In the genomic region with DNA sequence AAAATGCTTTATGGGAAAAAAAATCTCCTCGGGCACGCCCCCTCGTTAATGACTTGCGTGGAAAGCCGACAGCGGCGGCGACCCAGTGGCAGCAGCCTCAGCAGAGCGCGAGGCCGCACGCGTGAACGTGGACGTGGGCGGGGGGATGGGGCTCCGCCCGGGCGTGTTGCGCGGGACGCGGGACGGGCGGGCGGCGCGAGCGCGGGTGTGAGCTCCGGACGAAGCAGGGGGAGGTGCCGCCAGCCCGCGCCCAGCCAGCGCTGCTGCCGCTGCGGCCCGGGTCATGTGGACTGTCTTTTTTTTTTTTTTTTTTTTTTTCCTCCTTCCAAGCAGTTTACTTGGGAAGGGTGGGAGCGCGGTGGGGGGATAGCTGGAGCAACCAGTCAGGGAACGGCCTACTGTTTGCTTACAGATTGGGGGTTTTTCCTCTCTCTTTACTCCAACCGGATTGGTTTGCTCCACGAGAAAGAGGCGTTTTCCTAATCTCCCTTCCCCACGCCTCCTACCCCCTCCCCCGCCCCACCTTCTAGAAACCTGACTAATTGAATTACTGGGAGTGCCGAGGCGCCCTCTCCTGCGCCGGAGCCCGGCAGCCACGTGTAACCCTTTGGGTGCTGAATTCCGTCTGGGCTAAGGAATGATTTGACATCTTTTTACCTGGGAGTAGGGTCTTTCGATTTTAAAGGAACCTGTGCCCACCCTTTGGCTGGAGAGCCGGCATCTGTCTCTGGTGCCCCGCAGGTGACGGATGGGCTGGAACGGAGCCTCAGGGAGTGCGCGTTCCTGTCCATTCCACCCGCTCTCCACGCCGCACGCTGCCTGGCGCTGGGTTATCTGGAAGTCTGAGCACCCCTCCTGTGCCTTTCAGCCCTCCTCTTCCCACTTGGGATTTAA, we compare ENCODE assay signal across 8 cellular contexts. TPM values are rescaled to one million over a fixed set of nuclear protein-coding genes. Genes with fewer than 3 reads are reported as not detected.
DNase-seq lines count a peak whose midpoint lies in the region; ATAC-seq, FAIRE-seq and TF ChIP-seq lines count a peak whose summit lies in the region.

No MANE protein-coding gene starts in this region.

- no peak for FAIRE-seq in pancreas (lab: Jason Lieb, UNC)

- WGBS in HUES64 = under 1% methylated on average over 59 of the region's 66 CpGs
- 0 to 1% methylated on average over 66 of the region's 66 CpGs for WGBS in pancreas, 2 donors

- H3K4me1 ChIP-seq in HUES64 (ENCODE audit: insufficient read depth, low read length) = peaks cover 29% of the 10 kb centered on the region
- peaks cover 23% of the 10 kb centered on the region for H3K4me1 ChIP-seq in OCI-LY1 (ENCODE audit: insufficient read depth, low read length, severe bottlenecking)
- peaks cover 0 to 14% of the 10 kb centered on the region in 2 donors for H3K4me1 ChIP-seq in right atrium auricular region
- peaks cover 0 to 9% (median 8%) of the 10 kb centered on the region in 3 donors for H3K4me1 ChIP-seq in pancreas

- peak overlapping the region; percentile 83 for H3K4me2 ChIP-seq in OCI-LY1 (ENCODE audit: low read length)

- no peaks in the 10 kb centered on the region for H3K9me2 ChIP-seq in OCI-LY1 (ENCODE audit: low read depth, low read length)

- H3K27ac ChIP-seq in HUES64 (ENCODE audit: low read depth, low read length) = peak overlapping the region; percentile 67; the same call in 1 of the 2 replicates
- peak overlapping the region; percentile 37 for H3K27ac ChIP-seq in OCI-LY1 (ENCODE audit: low read depth, low read length, poor library complexity, severe bottlenecking)
- peak overlapping the region; percentile 89 to 92 for H3K27ac ChIP-seq in right atrium auricular region
- peak overlapping the region in 2 of 4 donors; percentile 14 to 48 for H3K27ac ChIP-seq in pancreas

- H3K9ac ChIP-seq in HUES64 (ENCODE audit: low read depth, low read length) = peak overlapping the region; percentile 78
- H3K9ac ChIP-seq in OCI-LY1 (ENCODE audit: low read length) = peak overlapping the region; percentile 51

- no peaks in the 10 kb centered on the region for H3K79me2 ChIP-seq in OCI-LY1 (ENCODE audit: insufficient read depth, low read length)

- no peak overlapping the region for H2AFZ ChIP-seq in OCI-LY1 (ENCODE audit: low read length)

- H3K27me3 ChIP-seq in HUES64 (ENCODE audit: insufficient read depth, low read length) (peaks cover 31% of the 10 kb centered on the region), OCI-LY1 (ENCODE audit: insufficient read depth, low read length) (no peaks in the 10 kb centered on the region), right atrium auricular region (no peaks in the 10 kb centered on the region), pancreas (peaks cover 0 to 31% (median 0%) of the 10 kb centered on the region in 4 donors)

- TF ChIP-seq CTCF in OCI-LY1 (IDR thresholded peaks at IDR 0.05; ENCODE audit: low read length) (no peak), right atrium auricular region (IDR thresholded peaks at IDR 0.05) (no peak), pancreas (IDR thresholded peaks at IDR 0.05) (no peak)

- H3F3A ChIP-seq in OCI-LY1 (ENCODE audit: insufficient read depth, low read length) = no peaks in the 10 kb centered on the region

- ATAC-seq in pancreas (peak; percentile 54 to 75 (median 71)), GM19023 (IDR thresholded peaks at IDR 0.05; ENCODE audit: unreplicated experiment) (no peak), HG03457 (IDR thresholded peaks at IDR 0.05; ENCODE audit: unreplicated experiment) (no peak)

- H3K4me3 ChIP-seq in HUES64 (ENCODE audit: low read length) (peak overlapping the region; percentile 93), OCI-LY1 (ENCODE audit: low read depth, low read length, poor library complexity, severe bottlenecking) (peak overlapping the region; percentile 68), right atrium auricular region (peak overlapping the region; percentile 57 to 65), pancreas (peak overlapping the region; percentile 11 to 54 (median 28))

- peak; percentile 49 for DNase-seq in DMS79 treated with DMSO at 0.1 percent for 48 hours (lab: John Stamatoyannopoulos, UW)
- peak; percentile 93 for DNase-seq in astrocyte of the hippocampus (ENCODE audit: low read depth, low spot score)
- peak; percentile 80 for DNase-seq in right atrium auricular region (ENCODE audit: low spot score)
- peak; percentile 49 to 85 (median 74) for DNase-seq in pancreas

- no peaks in the 10 kb centered on the region for H3K9me3 ChIP-seq in HUES64 (ENCODE audit: insufficient read depth, low read depth, low read length)
- H3K9me3 ChIP-seq in OCI-LY1 (ENCODE audit: low read length) = no peaks in the 10 kb centered on the region
- no peaks in the 10 kb centered on the region for H3K9me3 ChIP-seq in right atrium auricular region
- no peaks in the 10 kb centered on the region for H3K9me3 ChIP-seq in pancreas

- intact Hi-C loops in pancreas (cut with DNase I) = no loop called here

- H3K36me3 ChIP-seq in HUES64 (ENCODE audit: insufficient read depth, low read length) (no peaks in the 10 kb centered on the region), OCI-LY1 (ENCODE audit: insufficient read depth, low read length) (no peaks in the 10 kb centered on the region), right atrium auricular region (no peaks in the 10 kb centered on the region), pancreas (no peaks in the 10 kb centered on the region)

- H4K20me1 ChIP-seq in OCI-LY1 (ENCODE audit: insufficient read depth, low read length) = no peaks in the 10 kb centered on the region

RNA-seq across cellular contexts. Expression of a gene that starts 1.7 kb away (rescaled TPM):
- polyA plus RNA-seq in HUES64 (2013, experiment 1 of 2) = 12.5 TPM
- 10.6 TPM for polyA plus RNA-seq in HUES64 (2013, experiment 2 of 2)
- 10 to 100 TPM; 17.0 to 19.2 TPM for total RNA-seq in right atrium auricular region
- total RNA-seq in pancreas = 1 to 10 TPM in 5 of 6 donors, under 1 TPM in 1; 0.23 to 3.8 (median 2.2) TPM
- polyA plus RNA-seq in pancreas = 1 to 10 TPM in 1 of 2 donors, under 1 TPM in 1; 0.72 to 2.2 TPM

Comparison
In these comparisons a context has a peak if more than half of its experiments do, and no peak if none do; other contexts are left out.
1. H3K4me3 ChIP-seq: peak in every context shown above with its lines; median percentile 93 in HUES64; 68 in OCI-LY1; 61 in right atrium auricular region; 28 in pancreas.
2. ATAC-seq: peak in pancreas (4 of 4); none in GM19023 (single experiment) and HG03457 (single experiment).
3. Peak in every context shown above with its lines, with median percentiles within 50 percentile points of each other: DNase-seq.